In genomic region chr6:156449569-156449968, GRCh38 we compare ENCODE assay signal across 16 cellular contexts.
A peak's percentile ranks its signal among the peaks of the same experiment; 100 is the strongest.
DNase-seq lines count a peak whose midpoint lies in the region; ATAC-seq and TF ChIP-seq lines count a peak whose summit lies in the region.
"Had no signal": no experiment of that assay in that cellular context is flagged by ENCODE, and none has a peak within 500 bp of the region (broad histone marks: within the 10 kb centered on the region; RNA-seq: fewer than 3 reads in every experiment).

No MANE protein-coding gene starts in this region.

- H3K27me3 Mint-ChIP-seq in T-helper 17 cell (no peaks in the 10 kb centered on the region), endothelial cell (ENCODE audit: unreplicated experiment) (no peaks in the 10 kb centered on the region)
- H3K27me3 Mint-ChIP-seq: CD4-positive, alpha-beta T cell had no signal

- H3K4me1 Mint-ChIP-seq in T-helper 17 cell (no peaks in the 10 kb centered on the region), endothelial cell (ENCODE audit: unreplicated experiment) (no peaks in the 10 kb centered on the region)

- H3K4me3 Mint-ChIP-seq in T-helper 17 cell, result no peak overlapping the region
- no peak overlapping the region for H3K4me3 Mint-ChIP-seq in endothelial cell (ENCODE audit: unreplicated experiment)
- H3K4me3 Mint-ChIP-seq: CD4-positive, alpha-beta T cell; HFFc6 had no signal

- DNase-seq in Right ventricle myocardium superior (no peak), left cardiac atrium (no peak), T-helper 17 cell (no peak), left lobe of liver (ENCODE audit: low spot score) (no peak), retina (no peak), endothelial cell (ENCODE audit: low spot score) (no peak)
- DNase-seq: Calu3; CD4-positive, alpha-beta T cell; DND-41; GOT3; HFFc6; KG1; NCI-H510A; RPMI8226 had no signal

- H3K27ac Mint-ChIP-seq in T-helper 17 cell (peak overlapping the region; percentile 32), endothelial cell (ENCODE audit: unreplicated experiment) (no peak overlapping the region)
- H3K27ac Mint-ChIP-seq: CD4-positive, alpha-beta T cell; HFFc6 had no signal

- ATAC-seq in Right ventricle myocardium superior (ENCODE audit: poor library complexity) (peak; percentile 12), left cardiac atrium (no peak), T-helper 17 cell (no peak), left lobe of liver (peak; percentile 12), HG02885 (IDR thresholded peaks at IDR 0.05; ENCODE audit: poor library complexity, unreplicated experiment) (no peak), GM18870 (IDR thresholded peaks at IDR 0.05; ENCODE audit: unreplicated experiment) (no peak)

- H3K36me3 Mint-ChIP-seq in T-helper 17 cell (ENCODE audit: low read depth) (peaks cover 2% of the 10 kb centered on the region), endothelial cell (ENCODE audit: low read depth, unreplicated experiment) (no peaks in the 10 kb centered on the region)

- no peaks in the 10 kb centered on the region for H3K9me3 Mint-ChIP-seq in endothelial cell (ENCODE audit: unreplicated experiment)

- no peak for TF ChIP-seq CTCF in endothelial cell (IDR thresholded peaks at IDR 0.05; ENCODE audit: unreplicated experiment)

- no peaks in the 10 kb centered on the region for H3K9me3 ChIP-seq in T-helper 17 cell (ENCODE audit: control insufficient read depth, low read length, poor library complexity, severe bottlenecking)

- intact Hi-C loops in Right ventricle myocardium superior (cut with DNase I), result no loop called here
- intact Hi-C loops in left cardiac atrium (cut with DNase I), result no loop called here

Comparison
In these comparisons a context has a peak if more than half of its experiments do, and no peak if none do; other contexts are left out.
1. ATAC-seq: peak in Right ventricle myocardium superior (single experiment) and left lobe of liver (single experiment); none in left cardiac atrium (0 of 2), T-helper 17 cell (single experiment), HG02885 (single experiment) and GM18870 (single experiment).